12 cellular contexts compared by ENCODE assay signal in genomic region chr6:169487579-169488205, GRCh38.
DNase-seq lines count a peak whose midpoint lies in the region; ATAC-seq and TF ChIP-seq lines count a peak whose summit lies in the region.
"Had no signal": no experiment of that assay in that cellular context is flagged by ENCODE, and none has a peak within 500 bp of the region (broad histone marks: within the 10 kb centered on the region; RNA-seq: fewer than 3 reads in every experiment).

No MANE protein-coding gene starts in this region.

- DNase-seq in ACHN = peak; percentile 4
- no peak for DNase-seq in HFF-Myc (ENCODE audit: extremely low read depth, low read depth)
- no peak for DNase-seq in mammary epithelial cell
- no peak for DNase-seq in left lobe of liver (ENCODE audit: low spot score)
- no peak for DNase-seq in PC-9
- no peak for DNase-seq in stimulated activated CD4-positive, alpha-beta T cell treated with anti-CD3 and anti-CD28 coated beads, Interleukin-4, amount 100 ng/mL, for 24 hours
- no peak for DNase-seq in cerebellar nuclear complex (lab: John Stamatoyannopoulos, UW)
- DNase-seq in osteoblast (ENCODE audit: insufficient read length, low spot score, missing footprints) = no peak
- DNase-seq: activated CD4-positive, alpha-beta T cell treated with anti-CD3 and anti-CD28 coated beads for 36 hours; CD4-positive, CD25-positive, alpha-beta regulatory T cell had no signal

- H3K27me3 ChIP-seq in mammary epithelial cell (ENCODE audit: insufficient read depth, low read length) = no peaks in the 10 kb centered on the region
- H3K27me3 ChIP-seq in PC-9 (ENCODE audit: insufficient read depth, low read depth) = no peaks in the 10 kb centered on the region; the same call in 1 of the 2 replicates
- no peaks in the 10 kb centered on the region for H3K27me3 ChIP-seq in osteoblast (ENCODE audit: insufficient read depth, low read length)
- H3K27me3 ChIP-seq: SJSA1, tibial nerve had no signal

- H3F3A ChIP-seq in PC-9 (ENCODE audit: insufficient read depth, low read depth) = no peaks in the 10 kb centered on the region

- WGBS in mammary epithelial cell (ENCODE audit: low coverage, missing lambda C conversion rate) = 83% methylated on average over 1 of the region's 1 CpG

- H4K20me1 ChIP-seq in mammary epithelial cell (ENCODE audit: insufficient read depth, low read length) (no peaks in the 10 kb centered on the region), PC-9 (ENCODE audit: insufficient read depth) (no peaks in the 10 kb centered on the region), osteoblast (ENCODE audit: insufficient read depth, low read length) (no peaks in the 10 kb centered on the region)

- H3K4me2 ChIP-seq in mammary epithelial cell (ENCODE audit: insufficient read depth, low read depth, low read length) = no peak overlapping the region
- H3K4me2 ChIP-seq in PC-9 = no peak overlapping the region
- H3K4me2 ChIP-seq in osteoblast (ENCODE audit: insufficient read depth, low read length) = no peak overlapping the region

- CTCF ChIA-PET in mammary epithelial cell (lab: Charles Lee; ENCODE audit: low non-redundant PET) (no interaction called here), PC-9 (lab: Charles Lee) (no interaction called here)

- no peaks in the 10 kb centered on the region for H3K9me2 ChIP-seq in PC-9 (ENCODE audit: insufficient read depth)

- dilution Hi-C loops in mammary epithelial cell (cut with HindIII; ENCODE audit: low sequenced_read_pairs) = no loop called here

- in situ Hi-C loops in ACHN (cut with HindIII; ENCODE audit: low pct_ligation_motif_present, low pct_unique_long_range_greater_than_20kb, low sequenced_read_pairs) (no loop called here), mammary epithelial cell (cut with MboI; ENCODE audit: low sequenced_read_pairs in 2 of 2) (no loop called here)

- H3K36me3 ChIP-seq in mammary epithelial cell (ENCODE audit: insufficient read depth, low read length) = no peaks in the 10 kb centered on the region
- H3K36me3 ChIP-seq in PC-9 (ENCODE audit: low read depth) = no peaks in the 10 kb centered on the region
- no peaks in the 10 kb centered on the region for H3K36me3 ChIP-seq in osteoblast (ENCODE audit: insufficient read depth, low read length)
- H3K36me3 ChIP-seq: SJSA1, tibial nerve had no signal

- no peak overlapping the region for H3K9ac ChIP-seq in mammary epithelial cell (ENCODE audit: insufficient read depth, low read length)

- TF ChIP-seq CTCF in HFF-Myc (IDR thresholded peaks at IDR 0.05; ENCODE audit: low read depth, low read length, missing control alignments) = peak; percentile 18
- TF ChIP-seq CTCF in mammary epithelial cell (conservative IDR thresholded peaks at IDR 0.05 in 1 of 2, IDR thresholded peaks at IDR 0.05 in 1 of 2; ENCODE audit: extremely low read depth in 1 of 2, insufficient read depth in 1 of 2, low read depth in 1 of 2, low read length in 2 of 2) = peak; percentile 12 to 22
- no peak for TF ChIP-seq CTCF in PC-9 (conservative IDR thresholded peaks at IDR 0.05)
- TF ChIP-seq CTCF in osteoblast (IDR thresholded peaks at IDR 0.05; ENCODE audit: extremely low read depth, low read depth, low read length) = no peak

- no peaks in the 10 kb centered on the region for H3K9me3 ChIP-seq in mammary epithelial cell (replicated peaks; ENCODE audit: insufficient read depth, low read length)
- H3K9me3 ChIP-seq in PC-9 (ENCODE audit: insufficient read depth, low read depth) = 0 out of 2 replicates have a peak, but pooled peaks cover 6% of the 10 kb centered on the region
- peaks cover 2% of the 10 kb centered on the region for H3K9me3 ChIP-seq in osteoblast (ENCODE audit: low read depth, low read length)

- H3K4me1 ChIP-seq in mammary epithelial cell (ENCODE audit: insufficient read depth, low read length) (no peaks in the 10 kb centered on the region), PC-9 (replicated peaks; ENCODE audit: insufficient read depth) (no peaks in the 10 kb centered on the region), osteoblast (ENCODE audit: insufficient read depth, low read length) (peaks cover 22% of the 10 kb centered on the region)
- H3K4me1 ChIP-seq: SJSA1 had no signal

- H3K4me3 ChIP-seq in HFF-Myc (replicated peaks; ENCODE audit: low read depth, low read length) (no peak overlapping the region), mammary epithelial cell (replicated peaks in 1 of 3; ENCODE audit: insufficient read depth in 1 of 3, low read depth in 2 of 3, low read length in 3 of 3) (no peak overlapping the region), PC-9 (no peak overlapping the region), osteoblast (ENCODE audit: insufficient read depth, low read length) (no peak overlapping the region)
- H3K4me3 ChIP-seq: SJSA1, tibial nerve had no signal

- intact Hi-C loops in mammary epithelial cell (cut with micrococcal nuclease) = loop anchor here (2.0 kb wide), 2 partner anchors 531 to 593 kb away; no protein-coding TSS in a partner anchor
- intact Hi-C loops in PC-9 (cut with micrococcal nuclease; ENCODE audit: unreplicated experiment) = no loop called here

- H3K79me2 ChIP-seq in mammary epithelial cell (ENCODE audit: insufficient read depth, low read length) (no peaks in the 10 kb centered on the region), PC-9 (ENCODE audit: low read depth) (no peaks in the 10 kb centered on the region), osteoblast (ENCODE audit: insufficient read depth, low read length) (no peaks in the 10 kb centered on the region)

- peak; percentile 50 for ATAC-seq in left lobe of liver
- ATAC-seq: activated CD4-positive, alpha-beta T cell treated with anti-CD3 and anti-CD28 coated beads for 36 hours had no signal

- POLR2A ChIA-PET in PC-9 (lab: Charles Lee; ENCODE audit: unreplicated experiment) = no interaction called here

- H2AFZ ChIP-seq in mammary epithelial cell (ENCODE audit: low read depth, low read length) (no peak overlapping the region), PC-9 (no peak overlapping the region), osteoblast (ENCODE audit: low read length) (no peak overlapping the region)

- no TSS peak for BruUV-seq in mammary epithelial cell (replicated peaks; lab: Mats Ljungman, UMichigan)
- no TSS peak for BruUV-seq in PC-9 (replicated peaks; lab: Mats Ljungman, UMichigan)

- H3K27ac ChIP-seq in mammary epithelial cell (ENCODE audit: insufficient read depth, low read depth, low read length) (no peak overlapping the region), PC-9 (no peak overlapping the region), osteoblast (ENCODE audit: low read depth, low read length) (no peak overlapping the region)
- H3K27ac ChIP-seq: SJSA1, tibial nerve had no signal

Comparison
In these comparisons a context has a peak if more than half of its experiments do, and no peak if none do; other contexts are left out.
1. CTCF ChIP-seq: peak in HFF-Myc (single experiment) and mammary epithelial cell (2 of 2); none in PC-9 (single experiment) and osteoblast (single experiment).